Comparison of ENCODE assay signal across 21 cellular contexts in the genomic region with DNA sequence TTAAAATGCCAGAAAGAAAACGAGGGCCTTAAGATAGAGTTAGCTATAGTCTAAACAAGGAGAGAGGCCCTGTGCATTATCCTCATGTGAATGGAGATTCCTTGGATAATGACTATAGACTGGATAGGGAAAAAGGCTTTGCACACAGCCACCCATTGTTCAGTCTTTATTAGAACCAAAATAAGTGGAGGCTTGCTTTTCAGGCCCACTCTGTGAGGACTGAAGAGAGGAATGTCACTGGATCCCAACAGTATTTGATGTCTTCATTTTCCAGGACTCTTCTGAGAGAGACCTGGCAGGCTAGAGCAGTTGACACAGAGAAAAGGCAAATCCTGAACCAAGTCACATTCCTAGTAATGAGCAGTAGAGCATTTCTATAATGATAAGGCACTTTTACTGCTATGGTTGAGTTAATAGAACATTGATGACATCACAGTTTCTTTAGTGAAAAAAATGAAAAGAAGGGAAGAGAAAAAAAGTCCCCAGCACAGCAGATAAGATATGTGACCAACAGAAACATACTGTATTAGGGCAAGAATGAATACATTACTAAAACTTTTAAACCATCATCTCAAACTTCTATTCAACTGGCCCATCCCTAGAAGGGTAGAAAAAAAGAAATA.
DNase-seq lines count a peak whose midpoint lies in the region; TF ChIP-seq lines count a peak whose summit lies in the region.
"Had no signal": no experiment of that assay in that cellular context is flagged by ENCODE, and none has a peak within 500 bp of the region (broad histone marks: within the 10 kb centered on the region; RNA-seq: fewer than 3 reads in every experiment).

No MANE protein-coding gene starts in this region.

- peak overlapping the region in 1 of 2 experiments; percentile 61 for H3K18ac ChIP-seq in mesenchymal stem cell (ENCODE audit: low read depth in 1 of 2, low read length in 2 of 2)

- H3K4me1 Mint-ChIP-seq in endodermal cell: peaks cover 3% of the 10 kb centered on the region
- H3K4me1 Mint-ChIP-seq: CD4-positive, CD25-positive, alpha-beta regulatory T cell had no signal

- no peaks in the 10 kb centered on the region for H3K9me3 ChIP-seq in endodermal cell (ENCODE audit: control insufficient read depth, low read length)
- no peaks in the 10 kb centered on the region for H3K9me3 ChIP-seq in mesenchymal stem cell (ENCODE audit: control insufficient read depth, low read length)
- H3K9me3 ChIP-seq in OCI-LY7 (ENCODE audit: low read length): no peaks in the 10 kb centered on the region
- H3K9me3 ChIP-seq: BE2C had no signal

- H3K9ac ChIP-seq in endodermal cell (ENCODE audit: extremely low read depth, low read length, poor library complexity, severe bottlenecking) (no peak overlapping the region), mesenchymal stem cell (ENCODE audit: low read length) (no peak overlapping the region)

- no peaks in the 10 kb centered on the region for H3K36me3 Mint-ChIP-seq in endodermal cell (ENCODE audit: low read depth)
- H3K36me3 Mint-ChIP-seq: CD4-positive, CD25-positive, alpha-beta regulatory T cell had no signal

- no peaks in the 10 kb centered on the region for H3K79me2 ChIP-seq in OCI-LY7 (ENCODE audit: insufficient read depth, low read depth, low read length)

- H2AFZ ChIP-seq in mesenchymal stem cell (ENCODE audit: low read depth, low read length): peak overlapping the region; percentile 56
- H2AFZ ChIP-seq in OCI-LY7 (ENCODE audit: low read length): no peak overlapping the region
- H2AFZ ChIP-seq: GM23338 had no signal

- peaks cover 4% of the 10 kb centered on the region for H3K9me3 Mint-ChIP-seq in endodermal cell

- no peak overlapping the region for H2BK15ac ChIP-seq in mesenchymal stem cell (ENCODE audit: low read depth, poor library complexity, severe bottlenecking)

- no peaks in the 10 kb centered on the region for H3K9me2 ChIP-seq in OCI-LY7 (ENCODE audit: insufficient read depth, low read length)

- H2BK5ac ChIP-seq in mesenchymal stem cell (ENCODE audit: low read depth, low read length, poor library complexity, severe bottlenecking): no peak overlapping the region

- H3K4ac ChIP-seq in mesenchymal stem cell (ENCODE audit: low read depth in 1 of 2, low read length in 2 of 2): peak overlapping the region; percentile 46 to 67

- H3K4me1 ChIP-seq in endodermal cell (ENCODE audit: control insufficient read depth, insufficient read depth, low read length): peaks cover 15% of the 10 kb centered on the region
- no peaks in the 10 kb centered on the region for H3K4me1 ChIP-seq in mesenchymal stem cell (ENCODE audit: control insufficient read depth, insufficient read depth, low read depth, low read length)
- no peaks in the 10 kb centered on the region for H3K4me1 ChIP-seq in OCI-LY7 (ENCODE audit: insufficient read depth, low read length, poor library complexity, severe bottlenecking)
- H3K4me1 ChIP-seq: BE2C had no signal

- TF ChIP-seq CTCF in endodermal cell (conservative IDR thresholded peaks at IDR 0.05) (no peak), OCI-LY7 (conservative IDR thresholded peaks at IDR 0.05; ENCODE audit: low read length) (no peak)

- H3K4me3 ChIP-seq in endodermal cell (ENCODE audit: low read length) (no peak overlapping the region), mesenchymal stem cell (ENCODE audit: insufficient read depth in 1 of 2, low read depth in 1 of 2, low read length in 2 of 2) (no peak overlapping the region), OCI-LY7 (ENCODE audit: low read depth, low read length, poor library complexity, severe bottlenecking) (no peak overlapping the region)
- H3K4me3 ChIP-seq: GM12878, GM23338, SK-N-MC had no signal

- no peak overlapping the region for H2BK120ac ChIP-seq in mesenchymal stem cell (ENCODE audit: low read depth, low read length)

- H4K91ac ChIP-seq in mesenchymal stem cell (ENCODE audit: low read length): no peak overlapping the region

- H4K20me1 ChIP-seq in OCI-LY7 (ENCODE audit: insufficient read depth, low read length): no peaks in the 10 kb centered on the region

- H2AK5ac ChIP-seq in mesenchymal stem cell (ENCODE audit: low read length, severe bottlenecking): no peak overlapping the region

- peak overlapping the region; percentile 25 for H3K27ac ChIP-seq in endodermal cell (ENCODE audit: low read depth, low read length)
- H3K27ac ChIP-seq in mesenchymal stem cell (ENCODE audit: low read length, poor library complexity, severe bottlenecking): no peak overlapping the region
- H3K27ac ChIP-seq in OCI-LY7 (ENCODE audit: low read depth, low read length, poor library complexity, severe bottlenecking): no peak overlapping the region
- H3K27ac ChIP-seq: SK-N-MC had no signal

- CTCF ChIA-PET in HEK293T (lab: Yijun Ruan, JAX): no interaction called here
- CTCF ChIA-PET in OCI-LY7 (lab: Charles Lee; ENCODE audit: unreplicated experiment): no interaction called here

- no TSS peak for BruUV-seq in OCI-LY7 (replicated peaks; lab: Mats Ljungman, UMichigan)

- no peaks in the 10 kb centered on the region for H3K27me3 ChIP-seq in endodermal cell (ENCODE audit: control insufficient read depth, insufficient read depth, low read length, poor library complexity, severe bottlenecking)
- no peaks in the 10 kb centered on the region for H3K27me3 ChIP-seq in mesenchymal stem cell (ENCODE audit: control insufficient read depth in 1 of 2, insufficient read depth in 1 of 2, low read length in 2 of 2)
- H3K27me3 ChIP-seq: BE2C had no signal

- no peak overlapping the region for H3K27ac Mint-ChIP-seq in endodermal cell
- H3K27ac Mint-ChIP-seq: CD4-positive, CD25-positive, alpha-beta regulatory T cell had no signal

- POLR2A ChIA-PET in HEK293T (lab: Yijun Ruan, JAX) (interaction anchor here (1.8 kb wide), 1 partner anchor 315 kb away, joined by 5 read pairs; a partner anchor contains a TSS), OCI-LY7 (lab: Charles Lee) (no interaction called here)

- no peak overlapping the region for H3K4me3 Mint-ChIP-seq in endodermal cell
- H3K4me3 Mint-ChIP-seq: CD4-positive, CD25-positive, alpha-beta regulatory T cell; GM23338 had no signal

- no peaks in the 10 kb centered on the region for H3K27me3 Mint-ChIP-seq in endodermal cell (ENCODE audit: insufficient read depth)
- H3K27me3 Mint-ChIP-seq: CD4-positive, CD25-positive, alpha-beta regulatory T cell had no signal

- intact Hi-C loops in OCI-LY7 (cut with micrococcal nuclease; ENCODE audit: unreplicated experiment): no loop called here
- intact Hi-C loops in cardiac septum (cut with DNase I): no loop called here

- H4K8ac ChIP-seq in mesenchymal stem cell (ENCODE audit: low read length): no peak overlapping the region

- H3K36me3 ChIP-seq in endodermal cell (ENCODE audit: control insufficient read depth, insufficient read depth, low read length): no peaks in the 10 kb centered on the region
- no peaks in the 10 kb centered on the region for H3K36me3 ChIP-seq in mesenchymal stem cell (ENCODE audit: control insufficient read depth in 1 of 2, insufficient read depth in 2 of 2, low read depth in 1 of 2, low read length in 2 of 2)
- H3K36me3 ChIP-seq in OCI-LY7 (ENCODE audit: insufficient read depth, low read length): no peaks in the 10 kb centered on the region
- H3K36me3 ChIP-seq: BE2C had no signal

- no peak overlapping the region for H3K14ac ChIP-seq in mesenchymal stem cell (ENCODE audit: low read length in 2 of 2)

- H3K4me2 ChIP-seq in mesenchymal stem cell (ENCODE audit: low read length, poor library complexity, severe bottlenecking) (no peak overlapping the region), OCI-LY7 (ENCODE audit: low read length) (no peak overlapping the region)
- H3K4me2 ChIP-seq: GM23338 had no signal

- WGBS in endodermal cell (ENCODE audit: insufficient coverage in 1 of 2, insufficient read length in 1 of 2), 2 experiments: 20 to 73% methylated on average over 1 of the region's 1 CpG
- 55% methylated on average over 1 of the region's 1 CpG for WGBS in mesenchymal stem cell

- in situ Hi-C loops in Caki2 (cut with HindIII; ENCODE audit: low pct_unique_long_range_greater_than_20kb, low sequenced_read_pairs): no loop called here

- H2BK12ac ChIP-seq in mesenchymal stem cell (ENCODE audit: low read length in 2 of 2): no peak overlapping the region

- DNase-seq in Caki2 (ENCODE audit: low read depth) (peak; percentile 10), HEK293T (ENCODE audit: extremely low spot score) (peak; percentile 13), endodermal cell (no peak), mesenchymal stem cell (peak; percentile 55), OCI-LY7 (ENCODE audit: low spot score) (no peak), cardiac septum (ENCODE audit: low spot score) (no peak), NCI-H146 (lab: John Stamatoyannopoulos, UW) (no peak), HK-2 (ENCODE audit: unreplicated experiment) (no peak)
- DNase-seq: BE2C; CD4-positive, CD25-positive, alpha-beta regulatory T cell; COR-L47; KBM-7; MV-4-11; NCI-H187; NCI-H2107; NCI-H345; NCI-H69; Right ventricle myocardium superior had no signal

- H3K23ac ChIP-seq in mesenchymal stem cell (ENCODE audit: low read length in 2 of 2): no peak overlapping the region

- H3K79me1 ChIP-seq in mesenchymal stem cell (replicated peaks; ENCODE audit: low read length, poor library complexity, severe bottlenecking): no peaks in the 10 kb centered on the region

TF ChIP-seq in HEK293T, 16 proteins besides CTCF, POLR2A, EP300 and RAD21:
- TF ChIP-seq TARDBP (IDR thresholded peaks at IDR 0.05): no peak
- TF ChIP-seq BHLHE40 (IDR thresholded peaks at IDR 0.05; ENCODE audit: borderline replicate concordance): no peak
- peak; percentile 66; the same call in 1 of the 2 replicates for TF ChIP-seq ZNF384 (IDR thresholded peaks at IDR 0.05)
- TF ChIP-seq SP1 (IDR thresholded peaks at IDR 0.05): no peak
- TF ChIP-seq, protein P1, sequence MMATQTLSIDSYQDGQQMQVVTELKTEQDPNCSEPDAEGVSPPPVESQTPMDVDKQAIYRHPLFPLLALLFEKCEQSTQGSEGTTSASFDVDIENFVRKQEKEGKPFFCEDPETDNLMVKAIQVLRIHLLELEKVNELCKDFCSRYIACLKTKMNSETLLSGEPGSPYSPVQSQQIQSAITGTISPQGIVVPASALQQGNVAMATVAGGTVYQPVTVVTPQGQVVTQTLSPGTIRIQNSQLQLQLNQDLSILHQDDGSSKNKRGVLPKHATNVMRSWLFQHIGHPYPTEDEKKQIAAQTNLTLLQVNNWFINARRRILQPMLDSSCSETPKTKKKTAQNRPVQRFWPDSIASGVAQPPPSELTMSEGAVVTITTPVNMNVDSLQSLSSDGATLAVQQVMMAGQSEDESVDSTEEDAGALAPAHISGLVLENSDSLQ (IDR thresholded peaks at IDR 0.05): peak; percentile 72
- no peak for TF ChIP-seq LEF1 (IDR thresholded peaks at IDR 0.05; ENCODE audit: borderline replicate concordance)
- no peak for TF ChIP-seq HDGF (IDR thresholded peaks at IDR 0.05; ENCODE audit: borderline replicate concordance)
- TF ChIP-seq FOXA1 (IDR thresholded peaks at IDR 0.05): no peak

Comparison
In these comparisons a context has a peak if more than half of its experiments do, and no peak if none do; other contexts are left out.
1. DNase-seq: peak in Caki2 (single experiment), HEK293T (single experiment) and mesenchymal stem cell (single experiment); none in endodermal cell (single experiment), OCI-LY7 (single experiment), cardiac septum (single experiment), NCI-H146 (single experiment) and HK-2 (single experiment).